ENCODE assay signal across 9 cellular contexts in the genomic region with DNA sequence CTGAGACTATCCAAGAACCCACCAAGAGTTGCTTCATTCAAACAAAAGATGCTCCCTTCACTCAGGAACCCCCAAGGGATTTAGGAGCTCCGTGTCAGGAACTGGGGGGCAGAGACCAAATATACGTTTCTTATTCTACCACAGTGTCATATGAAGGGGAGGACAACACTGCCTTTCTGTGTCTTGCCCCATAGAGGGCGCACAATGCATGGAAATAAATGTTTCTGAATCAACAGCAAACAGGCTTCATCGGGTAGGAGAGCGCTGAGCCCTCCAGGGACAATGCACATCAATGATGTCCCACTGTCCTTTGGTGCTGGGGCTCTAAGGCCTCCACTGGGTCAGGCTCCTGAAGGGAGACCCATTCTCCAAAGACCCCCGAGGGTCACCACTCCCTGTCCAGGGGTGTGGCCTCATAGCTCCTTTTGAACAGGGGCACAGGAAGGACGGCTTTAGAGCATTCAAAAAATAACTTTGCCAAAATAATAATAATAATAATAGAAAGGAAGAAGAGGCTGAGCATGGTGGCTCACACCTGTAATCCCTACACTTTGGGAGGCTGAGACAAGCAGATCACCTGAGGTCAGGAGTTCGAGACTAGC. TPM values are rescaled to one million over a fixed set of nuclear protein-coding genes. Genes with fewer than 3 reads are reported as not detected.
DNase-seq lines count a peak whose midpoint lies in the region; ATAC-seq, FAIRE-seq and TF ChIP-seq lines count a peak whose summit lies in the region.
"Had no signal": no experiment of that assay in that cellular context is flagged by ENCODE, and none has a peak within 500 bp of the region (broad histone marks: within the 10 kb centered on the region; RNA-seq: fewer than 3 reads in every experiment).

No MANE protein-coding gene starts in this region.

- H3K27me3 ChIP-seq in MM.1S (replicated peaks; ENCODE audit: insufficient read depth, low read length): no peaks in the 10 kb centered on the region

- H4K20me1 ChIP-seq in MM.1S (ENCODE audit: insufficient read depth, low read length): no peaks in the 10 kb centered on the region

- no peak overlapping the region for H3K4me2 ChIP-seq in MM.1S (ENCODE audit: low read depth, low read length)

- H3K9ac ChIP-seq in MM.1S (ENCODE audit: low read length): no peak overlapping the region

- H3K4me1 ChIP-seq in MM.1S (ENCODE audit: low read length): no peaks in the 10 kb centered on the region

- DNase-seq in AG20443 (ENCODE audit: low spot score) (peak; percentile 72), MM.1S (peak; percentile 23), fibroblast of pulmonary artery (ENCODE audit: low read depth) (peak; percentile 51), omental fat pad (ENCODE audit: low spot score) (no peak), activated gamma-delta T cell treated with Interleukin-2 at 50 U/mL for 16 hours (no peak)

- TF ChIP-seq CTCF in GM12875 (IDR thresholded peaks at IDR 0.05; ENCODE audit: borderline replicate concordance, insufficient read depth, low read depth, low read length): peak; percentile 74
- peak; percentile 54 for TF ChIP-seq CTCF in MM.1S (IDR thresholded peaks at IDR 0.05; ENCODE audit: low read length)
- TF ChIP-seq CTCF in fibroblast of pulmonary artery (IDR thresholded peaks at IDR 0.05; ENCODE audit: low read length, missing control alignments): peak; percentile 69
- no peak for TF ChIP-seq CTCF in omental fat pad (IDR thresholded peaks at IDR 0.05)

- H3K4me3 ChIP-seq in GM12875 (ENCODE audit: low read depth, low read length) (no peak overlapping the region), MM.1S (ENCODE audit: low read length) (no peak overlapping the region), fibroblast of pulmonary artery (replicated peaks; ENCODE audit: low read depth, low read length) (no peak overlapping the region)
- H3K4me3 ChIP-seq: skin epidermis had no signal

- H2AFZ ChIP-seq in MM.1S (ENCODE audit: low read length): no peak overlapping the region

- no peak overlapping the region for H3K27ac ChIP-seq in MM.1S (ENCODE audit: low read length)
- H3K27ac ChIP-seq: skin epidermis had no signal

- H3K9me3 ChIP-seq in MM.1S (replicated peaks; ENCODE audit: insufficient read depth, low read length): no peaks in the 10 kb centered on the region

- H3K79me2 ChIP-seq in MM.1S (ENCODE audit: low read length): no peaks in the 10 kb centered on the region

- ATAC-seq in HG02571 (IDR thresholded peaks at IDR 0.05; ENCODE audit: unreplicated experiment): peak; percentile 76
- ATAC-seq in omental fat pad (ENCODE audit: low FRiP score): peak; percentile 64

- peak; percentile 40 for FAIRE-seq in TTC549 (lab: Jason Lieb, UNC)

- H3K36me3 ChIP-seq in MM.1S (replicated peaks; ENCODE audit: insufficient read depth, low read length): no peaks in the 10 kb centered on the region

- no peaks in the 10 kb centered on the region for H3F3A ChIP-seq in MM.1S (ENCODE audit: insufficient read depth, low read length)

- H3K9me2 ChIP-seq in MM.1S (replicated peaks; ENCODE audit: insufficient read depth, low read length): no peaks in the 10 kb centered on the region

RNA-seq across cellular contexts. Expression of gene PLG, which starts 31.1 kb away (rescaled TPM):
- total RNA-seq in omental fat pad: not detected

Comparison
In these comparisons a context has a peak if more than half of its experiments do, and no peak if none do; other contexts are left out.
1. DNase-seq: peak in AG20443 (single experiment), MM.1S (single experiment) and fibroblast of pulmonary artery (single experiment); none in omental fat pad (single experiment) and activated gamma-delta T cell treated with Interleukin-2 at 50 U/mL for 16 hours (single experiment).
2. CTCF ChIP-seq: peak in GM12875 (single experiment), MM.1S (single experiment) and fibroblast of pulmonary artery (single experiment); none in omental fat pad (0 of 3).